Comparison of ENCODE assay signal across 29 cellular contexts in the genomic region with DNA sequence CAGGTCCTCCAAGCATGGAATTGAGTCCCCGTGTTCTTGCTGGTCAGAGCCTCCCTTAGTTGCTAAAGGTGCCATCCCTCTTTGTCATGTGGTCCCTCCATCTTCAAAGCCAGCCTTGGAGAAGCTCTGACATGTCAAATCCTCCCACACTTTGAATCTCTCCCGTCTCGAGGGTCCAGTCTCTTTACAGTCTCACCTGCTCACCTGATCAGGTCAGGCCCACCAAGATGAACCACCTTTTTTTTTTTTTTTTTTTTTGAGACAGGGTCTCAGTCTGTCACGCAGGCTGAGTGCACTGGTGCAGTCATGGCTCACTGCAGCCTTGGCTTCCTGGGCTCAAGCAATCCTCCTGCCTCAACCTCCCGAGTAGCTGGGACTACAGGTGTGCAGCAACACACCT.
"Had no signal": no experiment of that assay in that cellular context is flagged by ENCODE, and none has a peak within 500 bp of the region (broad histone marks: within the 10 kb centered on the region; RNA-seq: fewer than 3 reads in every experiment).

No MANE protein-coding gene starts in this region.

- H3K9me3 Mint-ChIP-seq: dendritic cell treated with granulocyte-macrophage colony-stimulating factor and Interleukin-4, amounts not matched to agents 40 ng/mL and 50 ng/mL, for 4 days; effector memory CD8-positive, alpha-beta T cell; endodermal cell had no signal

- H3K4me1 ChIP-seq: colonic mucosa, esophagus muscularis mucosa, esophagus squamous epithelium, foreskin keratinocyte, gastrocnemius medialis, gastroesophageal sphincter had no signal

- FAIRE-seq: colon, endometrium, endothelial cell of umbilical vein, frontal cortex had no signal

- H3K27me3 ChIP-seq: colonic mucosa had no signal

- H3K36me3 ChIP-seq: colonic mucosa, esophagus muscularis mucosa, esophagus squamous epithelium, gastrocnemius medialis, gastroesophageal sphincter, heart left ventricle, heart right ventricle had no signal

- H3K27ac Mint-ChIP-seq: dendritic cell treated with granulocyte-macrophage colony-stimulating factor and Interleukin-4, amounts not matched to agents 40 ng/mL and 50 ng/mL, for 4 days; effector memory CD8-positive, alpha-beta T cell; endodermal cell had no signal

- H3K9me3 ChIP-seq: colonic mucosa, esophagus muscularis mucosa, esophagus squamous epithelium, gastrocnemius medialis, gastroesophageal sphincter, heart left ventricle, heart right ventricle had no signal

- H3K27ac ChIP-seq: colonic mucosa, coronary artery, dorsolateral prefrontal cortex, epithelial cell of prostate, esophagus muscularis mucosa, esophagus squamous epithelium, foreskin keratinocyte, gastrocnemius medialis, gastroesophageal sphincter, heart left ventricle, heart right ventricle had no signal

- H3K4me3 ChIP-seq: colonic mucosa, coronary artery, dorsolateral prefrontal cortex, esophagus muscularis mucosa, esophagus squamous epithelium, gastrocnemius medialis, gastroesophageal sphincter, heart left ventricle, heart right ventricle had no signal

- ATAC-seq: effector memory CD8-positive, alpha-beta T cell; esophagus mucosa; foreskin keratinocyte; gastrocnemius medialis; gastroesophageal sphincter; heart left ventricle; heart right ventricle had no signal

- DNase-seq: colonic mucosa; cortex of kidney; dermis blood vessel endothelial cell; dorsolateral prefrontal cortex; effector CD4-positive, alpha-beta T cell; effector CD8-positive, alpha-beta T cell; effector memory CD4-positive, alpha-beta T cell; effector memory CD8-positive, alpha-beta T cell; endodermal cell; erythroblast; esophagus squamous epithelium; foreskin fibroblast; foreskin keratinocyte; foreskin melanocyte; gastrocnemius medialis; glutamatergic neuron; head of caudate nucleus; heart left ventricle; heart right ventricle had no signal

- H3K4me3 Mint-ChIP-seq: dendritic cell treated with granulocyte-macrophage colony-stimulating factor and Interleukin-4, amounts not matched to agents 40 ng/mL and 50 ng/mL, for 4 days; effector memory CD8-positive, alpha-beta T cell; endodermal cell had no signal
